In the genomic region with DNA sequence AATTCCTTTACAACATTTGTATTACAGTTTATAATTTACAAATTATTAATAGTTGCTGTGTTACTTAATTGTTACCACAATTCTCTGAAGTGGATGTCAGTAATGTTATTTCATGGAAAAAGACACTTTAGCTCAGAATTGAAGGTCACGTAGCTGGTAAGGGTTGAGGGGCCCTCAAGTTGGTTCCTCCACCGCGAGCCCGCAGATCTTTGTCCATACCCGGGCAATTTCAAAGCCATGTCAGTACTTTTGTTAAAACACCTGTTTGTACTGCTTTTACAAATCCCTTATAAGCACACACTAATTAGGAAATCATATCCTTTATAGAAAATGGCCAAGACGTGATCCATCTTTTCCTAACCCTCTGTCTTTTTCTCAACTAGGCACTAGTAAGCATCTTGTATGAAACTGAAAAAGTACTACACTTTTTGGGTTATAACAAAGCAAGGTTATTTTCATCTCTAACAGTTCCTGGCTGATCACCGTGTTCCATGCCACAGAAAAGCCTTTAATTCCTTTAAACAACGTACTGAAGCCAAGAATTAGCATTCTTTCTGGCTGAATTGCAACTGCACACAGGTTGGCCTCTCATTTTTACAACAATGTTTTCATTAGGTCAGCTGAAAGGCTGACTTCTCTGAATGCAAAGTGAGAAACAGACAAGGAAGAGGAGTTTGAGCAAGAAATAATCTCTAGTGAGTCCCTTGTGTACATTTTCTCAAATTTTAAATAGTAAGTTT, we compare ENCODE assay signal across 25 cellular contexts.
DNase-seq lines count a peak whose midpoint lies in the region; ATAC-seq and TF ChIP-seq lines count a peak whose summit lies in the region.
"Had no signal": no experiment of that assay in that cellular context is flagged by ENCODE, and none has a peak within 500 bp of the region (broad histone marks: within the 10 kb centered on the region; RNA-seq: fewer than 3 reads in every experiment).

No MANE protein-coding gene starts in this region.

- no peak overlapping the region for H3K4me2 ChIP-seq in hepatocyte
- H3K4me2 ChIP-seq: A549 had no signal

- TF ChIP-seq EP300 in transverse colon (IDR thresholded peaks at IDR 0.05; ENCODE audit: low read depth): no peak

- TF ChIP-seq POLR2A in transverse colon (IDR thresholded peaks at IDR 0.05): no peak

- H3K9me3 Mint-ChIP-seq in stimulated activated naive B cell treated with anti-CD40 and anti-IgM and Interleukin-4, amounts not matched to agents 10 μg/mL and 1 μg/mL and 100 μg/mL, for 72 hours: no peaks in the 10 kb centered on the region
- H3K9me3 Mint-ChIP-seq: activated T-helper 17 cell treated with anti-CD3 and anti-CD28 coated beads, Interleukin-2, amount 50 U/mL, for 72 hours had no signal

- H3K4me3 ChIP-seq in hepatocyte: no peak overlapping the region
- no peak overlapping the region for H3K4me3 ChIP-seq in retinal pigment epithelial cell (ENCODE audit: low read length)
- H3K4me3 ChIP-seq in transverse colon: no peak overlapping the region
- H3K4me3 ChIP-seq: A549, GM23248, upper lobe of left lung had no signal

- peak; percentile 91 for DNase-seq in G401 (ENCODE audit: low spot score)
- DNase-seq in caudate nucleus (lab: John Stamatoyannopoulos, UW): peak in 3 of 61 donors; percentile 0 to 78 (median 11)
- DNase-seq in hepatocyte (ENCODE audit: low spot score): no peak
- peak; percentile 55 for DNase-seq in retinal pigment epithelial cell (ENCODE audit: low read depth)
- no peak for DNase-seq in stimulated activated naive B cell treated with anti-CD40 and anti-IgM and Interleukin-4, amounts not matched to agents 10 μg/mL and 1 μg/mL and 100 μg/mL, for 72 hours
- DNase-seq in transverse colon: no peak
- no peak for DNase-seq in NCI-H2227 (lab: John Stamatoyannopoulos, UW; ENCODE audit: unreplicated experiment)
- DNase-seq: activated CD4-positive, alpha-beta T cell treated with anti-CD3 and anti-CD28 coated beads for 36 hours; activated CD8-positive, alpha-beta T cell treated with anti-CD3 and anti-CD28 coated beads, Interleukin-2, amount 10 ng/mL, durations not matched to agents 7 days and 5 days; activated naive CD4-positive, alpha-beta T cell treated with anti-CD3 and anti-CD28 coated beads, Interleukin-2, amount 50 U/mL, for 16 hours; Calu3; CD4-positive, CD25-positive, alpha-beta regulatory T cell; DND-41; GM23248; NCI-H2107; NCI-H446 treated with DMSO at 0.1 percent for 48 hours; NCI-H774; stimulated activated CD4-positive, alpha-beta T cell treated with anti-CD3 and anti-CD28 coated beads, Interleukin-4, amount 100 ng/mL, for 24 hours; T-helper 9 cell had no signal

- H3K27ac Mint-ChIP-seq in stimulated activated naive B cell treated with anti-CD40 and anti-IgM and Interleukin-4, amounts not matched to agents 10 μg/mL and 1 μg/mL and 100 μg/mL, for 72 hours: no peak overlapping the region
- H3K27ac Mint-ChIP-seq: activated CD4-positive, alpha-beta T cell treated with anti-CD3 and anti-CD28 coated beads for 36 hours; activated CD8-positive, alpha-beta T cell treated with anti-CD3 and anti-CD28 coated beads, Interleukin-2, amount 10 ng/mL, durations not matched to agents 7 days and 5 days; activated T-helper 17 cell treated with anti-CD3 and anti-CD28 coated beads, Interleukin-2, amount 50 U/mL, for 72 hours had no signal

- no peaks in the 10 kb centered on the region for H3K4me1 ChIP-seq in hepatocyte (ENCODE audit: insufficient read depth)
- no peaks in the 10 kb centered on the region for H3K4me1 ChIP-seq in transverse colon
- H3K4me1 ChIP-seq: A549, upper lobe of left lung had no signal

- no peaks in the 10 kb centered on the region for H3K27me3 Mint-ChIP-seq in stimulated activated naive B cell treated with anti-CD40 and anti-IgM and Interleukin-4, amounts not matched to agents 10 μg/mL and 1 μg/mL and 100 μg/mL, for 72 hours
- H3K27me3 Mint-ChIP-seq: activated CD4-positive, alpha-beta T cell treated with anti-CD3 and anti-CD28 coated beads for 36 hours; activated T-helper 17 cell treated with anti-CD3 and anti-CD28 coated beads, Interleukin-2, amount 50 U/mL, for 72 hours; CD4-positive, CD25-positive, alpha-beta regulatory T cell had no signal

- TF ChIP-seq CTCF in hepatocyte (IDR thresholded peaks at IDR 0.05; ENCODE audit: poor library complexity) (no peak), retinal pigment epithelial cell (conservative IDR thresholded peaks at IDR 0.05; ENCODE audit: low read depth, low read length) (no peak), transverse colon (IDR thresholded peaks at IDR 0.05) (no peak)

- no peaks in the 10 kb centered on the region for H3K9me2 ChIP-seq in hepatocyte (replicated peaks; ENCODE audit: insufficient read depth)

- H2AFZ ChIP-seq in hepatocyte: peak overlapping the region; percentile 35
- H2AFZ ChIP-seq: GM23248 had no signal

- in situ Hi-C loops in G401 (cut with HindIII; ENCODE audit: low sequenced_read_pairs): no loop called here
- in situ Hi-C loops in transverse colon (cut with MboI; ENCODE audit: low pct_ligation_motif_present in 1 of 4, low pct_unique_long_range_greater_than_20kb in 1 of 4, low sequenced_read_pairs in 3 of 4): no loop called here

- no peaks in the 10 kb centered on the region for H3K36me3 Mint-ChIP-seq in stimulated activated naive B cell treated with anti-CD40 and anti-IgM and Interleukin-4, amounts not matched to agents 10 μg/mL and 1 μg/mL and 100 μg/mL, for 72 hours
- H3K36me3 Mint-ChIP-seq: CD4-positive, CD25-positive, alpha-beta regulatory T cell had no signal

- H3K79me2 ChIP-seq in hepatocyte: no peaks in the 10 kb centered on the region

- ATAC-seq in HG03280 (IDR thresholded peaks at IDR 0.05; ENCODE audit: unreplicated experiment): no peak
- no peak for ATAC-seq in stimulated activated naive B cell treated with anti-CD40 and anti-IgM and Interleukin-4, amounts not matched to agents 10 μg/mL and 1 μg/mL and 100 μg/mL, for 72 hours (replicated peaks)
- ATAC-seq: A549; activated CD4-positive, alpha-beta T cell treated with anti-CD3 and anti-CD28 coated beads for 36 hours; activated CD8-positive, alpha-beta T cell treated with anti-CD3 and anti-CD28 coated beads, Interleukin-2, amount 10 ng/mL, durations not matched to agents 7 days and 5 days; activated T-helper 17 cell treated with anti-CD3 and anti-CD28 coated beads, Interleukin-2, amount 50 U/mL, for 72 hours; left lobe of liver had no signal

- intact Hi-C loops in transverse colon (cut with DNase I; ENCODE audit: low total_unique reads): no loop called here

- no peaks in the 10 kb centered on the region for H3K4me1 Mint-ChIP-seq in stimulated activated naive B cell treated with anti-CD40 and anti-IgM and Interleukin-4, amounts not matched to agents 10 μg/mL and 1 μg/mL and 100 μg/mL, for 72 hours
- H3K4me1 Mint-ChIP-seq: activated CD4-positive, alpha-beta T cell treated with anti-CD3 and anti-CD28 coated beads for 36 hours; activated T-helper 17 cell treated with anti-CD3 and anti-CD28 coated beads, Interleukin-2, amount 50 U/mL, for 72 hours; CD4-positive, CD25-positive, alpha-beta regulatory T cell had no signal

- H3K27me3 ChIP-seq in hepatocyte: no peaks in the 10 kb centered on the region
- H3K27me3 ChIP-seq in transverse colon: no peaks in the 10 kb centered on the region
- H3K27me3 ChIP-seq: neutrophil, upper lobe of left lung had no signal

- H3K36me3 ChIP-seq in hepatocyte (replicated peaks; ENCODE audit: insufficient read depth, low read depth): no peaks in the 10 kb centered on the region
- H3K36me3 ChIP-seq in transverse colon: no peaks in the 10 kb centered on the region
- H3K36me3 ChIP-seq: neutrophil, upper lobe of left lung had no signal

- 74% methylated on average over 8 of the region's 8 CpGs for WGBS in hepatocyte (ENCODE audit: low lambda C conversion rate, missing lambda C conversion rate)
- 82 to 93% methylated on average over 6 to 8 of the region's 8 CpGs for WGBS in transverse colon (ENCODE audit: low coverage in 1 of 2), 2 donors

- H3K9me3 ChIP-seq in hepatocyte (ENCODE audit: low read depth) (no peaks in the 10 kb centered on the region), transverse colon (no peaks in the 10 kb centered on the region)
- H3K9me3 ChIP-seq: A549, neutrophil, upper lobe of left lung had no signal

- H3K27ac ChIP-seq in caudate nucleus (ENCODE audit: low read depth, low read length): peak overlapping the region; percentile 14
- H3K27ac ChIP-seq in hepatocyte: no peak overlapping the region
- no peak overlapping the region for H3K27ac ChIP-seq in transverse colon
- H3K27ac ChIP-seq: A549, GM23248, neutrophil, upper lobe of left lung had no signal

- no peaks in the 10 kb centered on the region for H4K20me1 ChIP-seq in hepatocyte (ENCODE audit: insufficient read depth, poor library complexity, severe bottlenecking)

- H3K4me3 Mint-ChIP-seq in stimulated activated naive B cell treated with anti-CD40 and anti-IgM and Interleukin-4, amounts not matched to agents 10 μg/mL and 1 μg/mL and 100 μg/mL, for 72 hours: no peak overlapping the region
- H3K4me3 Mint-ChIP-seq: activated CD4-positive, alpha-beta T cell treated with anti-CD3 and anti-CD28 coated beads for 36 hours; activated CD8-positive, alpha-beta T cell treated with anti-CD3 and anti-CD28 coated beads, Interleukin-2, amount 10 ng/mL, durations not matched to agents 7 days and 5 days; activated T-helper 17 cell treated with anti-CD3 and anti-CD28 coated beads, Interleukin-2, amount 50 U/mL, for 72 hours; CD4-positive, CD25-positive, alpha-beta regulatory T cell had no signal

Comparison
In these comparisons a context has a peak if more than half of its experiments do, and no peak if none do; other contexts are left out.
1. DNase-seq: peak in G401 (single experiment) and retinal pigment epithelial cell (single experiment); none in hepatocyte (single experiment), stimulated activated naive B cell treated with anti-CD40 and anti-IgM and Interleukin-4, amounts not matched to agents 10 μg/mL and 1 μg/mL and 100 μg/mL, for 72 hours (single experiment), transverse colon (single experiment) and NCI-H2227 (single experiment).